25 cellular contexts compared by ENCODE assay signal in genomic region chr1:15449567-15449966, GRCh38. TPM values are rescaled to one million over a fixed set of nuclear protein-coding genes. Genes with fewer than 3 reads are reported as not detected.
A peak's percentile ranks its signal among the peaks of the same experiment; 100 is the strongest.
DNase-seq lines count a peak whose midpoint lies in the region; ATAC-seq, FAIRE-seq and TF ChIP-seq lines count a peak whose summit lies in the region.
"Had no signal": no experiment of that assay in that cellular context is flagged by ENCODE, and none has a peak within 500 bp of the region (broad histone marks: within the 10 kb centered on the region; RNA-seq: fewer than 3 reads in every experiment).

No MANE protein-coding gene starts in this region.

- H2AFZ ChIP-seq in IMR-90 (replicated peaks; ENCODE audit: low read length, poor library complexity) (peak overlapping the region; percentile 33), K562 (ENCODE audit: low read depth, low read length) (0 out of 2 replicates have a peak overlapping the region, but pooled peaks have one; percentile 46), neural progenitor cell (replicated peaks) (no peak overlapping the region)
- H2AFZ ChIP-seq: GM23248 had no signal

- H3K36me3 ChIP-seq in IMR-90 (ENCODE audit: control insufficient read depth, insufficient read depth, low read length) (no peaks in the 10 kb centered on the region), K562 (ENCODE audit: control insufficient read depth, insufficient read depth, low read length) (no peaks in the 10 kb centered on the region), neural progenitor cell (no peaks in the 10 kb centered on the region)

- TF ChIP-seq EP300 in K562 (IDR thresholded peaks at IDR 0.05; ENCODE audit: low read length), result no peak

- no peak overlapping the region for H4K91ac ChIP-seq in IMR-90 (ENCODE audit: insufficient read depth, low read depth, low read length)

- H3K4me2 ChIP-seq in IMR-90 (ENCODE audit: low read depth, low read length) (no peak overlapping the region), K562 (ENCODE audit: insufficient read depth, low read length) (no peak overlapping the region), neural progenitor cell (no peak overlapping the region)
- H3K4me2 ChIP-seq: A549 had no signal

- H3K4me1 Mint-ChIP-seq in neural progenitor cell, result peaks cover 2% of the 10 kb centered on the region
- H3K4me1 Mint-ChIP-seq in activated T-helper 2 cell treated with anti-CD3 and anti-CD28 coated beads, Interferon-gamma antibody, Interleukin-2, Interleukin-4, amounts not matched to agents 10 μg/mL and 5 μg/mL and 100 μg/mL, durations not matched to agents 14 hours and 24 hours and 36 hours (ENCODE audit: low read depth), result peaks cover 7% of the 10 kb centered on the region
- H3K4me1 Mint-ChIP-seq: H9 had no signal

- CTCF ChIA-PET in IMR-90 (lab: Yijun Ruan, JAX) (no interaction called here), K562 (lab: Yijun Ruan, JAX; ENCODE audit: low intra/inter-chr PET ratio) (no interaction called here)

- TF ChIP-seq POLR2A in IMR-90 (IDR thresholded peaks at IDR 0.05; ENCODE audit: low read depth, low read length) (no peak), K562 (conservative IDR thresholded peaks at IDR 0.05) (no peak)

- intact Hi-C loops in IMR-90 (cut with micrococcal nuclease), result no loop called here
- intact Hi-C loops in K562 (cut with micrococcal nuclease), result no loop called here
- intact Hi-C loops in activated T-helper 2 cell treated with anti-CD3 and anti-CD28 coated beads, Interferon-gamma antibody, Interleukin-2, Interleukin-4, amounts not matched to agents 10 μg/mL and 5 μg/mL and 100 μg/mL, durations not matched to agents 14 hours and 24 hours and 36 hours (cut with micrococcal nuclease), result no loop called here

- dilution Hi-C loops in IMR-90 (cut with HindIII; ENCODE audit: low sequenced_read_pairs, unreplicated experiment), result no loop called here

- no peak for TF ChIP-seq RAD21 in IMR-90 (IDR thresholded peaks at IDR 0.05; ENCODE audit: low read length)
- TF ChIP-seq RAD21 in K562 (CRISPR knock-in tag; conservative IDR thresholded peaks at IDR 0.05 in 1 of 2, IDR thresholded peaks at IDR 0.05 in 1 of 2), result no peak

- H3K4me3 ChIP-seq in IMR-90 (ENCODE audit: insufficient read depth, low read depth, low read length) (no peak overlapping the region), K562 (no peak overlapping the region), neural progenitor cell (no peak overlapping the region)
- H3K4me3 ChIP-seq: A549, GM12878, GM23248 had no signal

- H3K27me3 ChIP-seq in IMR-90 (ENCODE audit: control insufficient read depth, insufficient read depth, low read length), result peaks cover 16% of the 10 kb centered on the region; the same call in 1 of the 2 replicates
- no peaks in the 10 kb centered on the region for H3K27me3 ChIP-seq in K562 (ENCODE audit: control insufficient read depth in 2 of 2, insufficient read depth in 2 of 2, low read length in 2 of 2)
- H3K27me3 ChIP-seq in neural progenitor cell, result no peaks in the 10 kb centered on the region

- no TSS peak for BruUV-seq in IMR-90 (replicated peaks; lab: Mats Ljungman, UMichigan)
- BruUV-seq in K562 (replicated peaks; lab: Mats Ljungman, UMichigan), result no TSS peak

- 83% methylated on average over 1 of the region's 3 CpGs; no CpG with 5 or more reads in 1 of the 2 experiments for WGBS in IMR-90 (ENCODE audit: extremely low coverage in 2 of 2, insufficient read length in 1 of 2), 2 experiments
- 31% methylated on average over 3 of the region's 3 CpGs for WGBS in K562 (ENCODE audit: insufficient coverage, low coverage, missing lambda C conversion rate)

- no peak overlapping the region for H3K4ac ChIP-seq in IMR-90 (ENCODE audit: low read depth, low read length)

- H3K9me3 Mint-ChIP-seq in neural progenitor cell, result no peaks in the 10 kb centered on the region
- H3K9me3 Mint-ChIP-seq in activated T-helper 2 cell treated with anti-CD3 and anti-CD28 coated beads, Interferon-gamma antibody, Interleukin-2, Interleukin-4, amounts not matched to agents 10 μg/mL and 5 μg/mL and 100 μg/mL, durations not matched to agents 14 hours and 24 hours and 36 hours, result no peaks in the 10 kb centered on the region
- H3K9me3 Mint-ChIP-seq: CD4-positive, alpha-beta memory T cell had no signal

- H3K18ac ChIP-seq in IMR-90 (ENCODE audit: low read depth, low read length), result no peak overlapping the region

- H3K27ac Mint-ChIP-seq in neural progenitor cell, result peak overlapping the region; percentile 93
- H3K27ac Mint-ChIP-seq in activated T-helper 2 cell treated with anti-CD3 and anti-CD28 coated beads, Interferon-gamma antibody, Interleukin-2, Interleukin-4, amounts not matched to agents 10 μg/mL and 5 μg/mL and 100 μg/mL, durations not matched to agents 14 hours and 24 hours and 36 hours, result no peak overlapping the region

- no peaks in the 10 kb centered on the region for H3K79me1 ChIP-seq in IMR-90 (ENCODE audit: low read depth in 1 of 2, low read length in 2 of 2)

- H3K27ac ChIP-seq in IMR-90 (ENCODE audit: insufficient read depth, low read length) (no peak overlapping the region), K562 (ENCODE audit: extremely low read depth, low read depth, low read length) (no peak overlapping the region), neural progenitor cell (no peak overlapping the region)
- H3K27ac ChIP-seq: A549, GM23248 had no signal

- H3K79me2 ChIP-seq in K562 (ENCODE audit: control insufficient read depth, insufficient read depth, low read length) (no peaks in the 10 kb centered on the region), neural progenitor cell (ENCODE audit: low read depth) (no peaks in the 10 kb centered on the region)

- no peak overlapping the region for H2BK120ac ChIP-seq in IMR-90 (ENCODE audit: low read depth, low read length)

- no peak overlapping the region for H2AK5ac ChIP-seq in IMR-90 (ENCODE audit: low read depth, low read length)

- H3K9ac ChIP-seq in IMR-90 (ENCODE audit: low read depth, low read length), result no peak overlapping the region
- H3K9ac ChIP-seq in K562 (ENCODE audit: insufficient read depth in 1 of 2, low read depth in 2 of 2, low read length in 2 of 2), result 0 out of 4 replicates have a peak overlapping the region, but pooled peaks of 1 of the 2 experiments have one; percentile 21
- H3K9ac ChIP-seq in neural progenitor cell, result no peak overlapping the region
- H3K9ac ChIP-seq: GM23248 had no signal

- H2BK15ac ChIP-seq in IMR-90 (ENCODE audit: low read depth, low read length), result no peak overlapping the region

- DNase-seq in IMR-90, result no peak
- DNase-seq in K562 (ENCODE audit: extremely low read depth in 1 of 4, low spot score in 3 of 4), result peak in 1 of 4 experiments; percentile 8
- DNase-seq in neural progenitor cell (ENCODE audit: low spot score), result no peak
- no peak for DNase-seq in activated T-helper 2 cell treated with anti-CD3 and anti-CD28 coated beads, Interferon-gamma antibody, Interleukin-2, Interleukin-4, amounts not matched to agents 10 μg/mL and 5 μg/mL and 100 μg/mL, durations not matched to agents 14 hours and 24 hours and 36 hours (ENCODE audit: low spot score)
- no peak for DNase-seq in mesenteric fat pad (ENCODE audit: low spot score)
- DNase-seq in activated effector memory CD4-positive, alpha-beta T cell treated with anti-CD3 and anti-CD28 coated beads, Interleukin-2, amount 50 U/mL, for 16 hours, result no peak
- DNase-seq: 8988T; ACHN; AML-193; C1 segment of cervical spinal cord; Caco-2; CD4-positive, alpha-beta memory T cell; DMS153; DMS79; EL; GDM1; GM23248; H9 had no signal

- 0 out of 2 replicates have a peak, but pooled peaks cover 4% of the 10 kb centered on the region for H3K4me1 ChIP-seq in IMR-90 (ENCODE audit: control insufficient read depth, insufficient read depth, low read length)
- peaks cover 2 to 7% of the 10 kb centered on the region in 2 experiments; a peak in 4 of 5 replicates for H3K4me1 ChIP-seq in K562 (replicated peaks in 1 of 2; ENCODE audit: control insufficient read depth in 2 of 2, insufficient read depth in 2 of 2, low read length in 2 of 2)
- no peaks in the 10 kb centered on the region for H3K4me1 ChIP-seq in neural progenitor cell
- H3K4me1 ChIP-seq: Caco-2 had no signal

- H4K5ac ChIP-seq in IMR-90 (ENCODE audit: low read depth, low read length), result no peak overlapping the region

- H3K23ac ChIP-seq in IMR-90 (ENCODE audit: low read depth, low read length), result no peak overlapping the region

- no peaks in the 10 kb centered on the region for H3K36me3 Mint-ChIP-seq in neural progenitor cell
- no peaks in the 10 kb centered on the region for H3K36me3 Mint-ChIP-seq in activated T-helper 2 cell treated with anti-CD3 and anti-CD28 coated beads, Interferon-gamma antibody, Interleukin-2, Interleukin-4, amounts not matched to agents 10 μg/mL and 5 μg/mL and 100 μg/mL, durations not matched to agents 14 hours and 24 hours and 36 hours (ENCODE audit: low read depth)
- H3K36me3 Mint-ChIP-seq: CD4-positive, alpha-beta memory T cell had no signal

- peaks cover 18% of the 10 kb centered on the region for H3K27me3 Mint-ChIP-seq in neural progenitor cell (ENCODE audit: insufficient read depth, low read depth)
- H3K27me3 Mint-ChIP-seq in activated T-helper 2 cell treated with anti-CD3 and anti-CD28 coated beads, Interferon-gamma antibody, Interleukin-2, Interleukin-4, amounts not matched to agents 10 μg/mL and 5 μg/mL and 100 μg/mL, durations not matched to agents 14 hours and 24 hours and 36 hours (ENCODE audit: low read depth), result peaks cover 14% of the 10 kb centered on the region

- peaks cover 4% of the 10 kb centered on the region for H3K9me3 ChIP-seq in IMR-90 (ENCODE audit: control insufficient read depth, insufficient read depth, low read length)
- H3K9me3 ChIP-seq in K562 (replicated peaks; ENCODE audit: control insufficient read depth, insufficient read depth, low read depth, low read length), result no peaks in the 10 kb centered on the region
- H3K9me3 ChIP-seq in neural progenitor cell (ENCODE audit: low read depth), result no peaks in the 10 kb centered on the region
- H3K9me3 ChIP-seq: A549, Caco-2 had no signal

- ATAC-seq in IMR-90 (ENCODE audit: low read depth), result no peak
- ATAC-seq in K562, result peak; percentile 60
- ATAC-seq in HG03196 (IDR thresholded peaks at IDR 0.05; ENCODE audit: unreplicated experiment), result no peak
- ATAC-seq: A549, GM12878, HCT116 had no signal

- no peak overlapping the region for H3K56ac ChIP-seq in IMR-90 (ENCODE audit: extremely low read depth, insufficient read depth, low read length)

- H3K14ac ChIP-seq in IMR-90 (replicated peaks; ENCODE audit: low read depth, low read length), result no peak overlapping the region

- H3F3A ChIP-seq in neural progenitor cell (ENCODE audit: low read depth), result no peaks in the 10 kb centered on the region

- TF ChIP-seq CTCF in IMR-90 (conservative IDR thresholded peaks at IDR 0.05; ENCODE audit: low read depth, low read length), result no peak
- no peak for TF ChIP-seq CTCF in K562 (IDR thresholded peaks at IDR 0.05 in 2 of 3, conservative IDR thresholded peaks at IDR 0.05 in 1 of 3; ENCODE audit: insufficient read depth in 2 of 3, low read depth in 1 of 3, low read length in 3 of 3)
- no peak for TF ChIP-seq CTCF in neural progenitor cell (IDR thresholded peaks at IDR 0.05)

- H2BK20ac ChIP-seq in IMR-90 (ENCODE audit: low read depth, low read length), result no peak overlapping the region

- no peaks in the 10 kb centered on the region for H3K9me1 ChIP-seq in IMR-90 (ENCODE audit: insufficient read depth, low read length)
- no peaks in the 10 kb centered on the region for H3K9me1 ChIP-seq in K562 (ENCODE audit: control insufficient read depth, insufficient read depth, low read length)

- H4K20me1 ChIP-seq in IMR-90 (ENCODE audit: insufficient read depth, low read length) (no peaks in the 10 kb centered on the region), K562 (replicated peaks; ENCODE audit: control insufficient read depth, insufficient read depth, low read length) (no peaks in the 10 kb centered on the region), neural progenitor cell (ENCODE audit: low read depth) (no peaks in the 10 kb centered on the region)

- in situ Hi-C loops in IMR-90 (cut with MboI; ENCODE audit: low sequenced_read_pairs) (no loop called here), K562 (cut with MboI) (no loop called here)

- no peak overlapping the region for H2BK5ac ChIP-seq in IMR-90 (ENCODE audit: low read depth, low read length, poor library complexity, severe bottlenecking)

- FAIRE-seq in K562 (lab: Jason Lieb, UNC), result no peak
- FAIRE-seq: A549, GM12878, GM19239 had no signal

- H2AK9ac ChIP-seq in IMR-90 (replicated peaks; ENCODE audit: low read depth, low read length, poor library complexity), result peak overlapping the region; percentile 71

- no peak overlapping the region for H3K4me3 Mint-ChIP-seq in neural progenitor cell
- no peak overlapping the region for H3K4me3 Mint-ChIP-seq in activated T-helper 2 cell treated with anti-CD3 and anti-CD28 coated beads, Interferon-gamma antibody, Interleukin-2, Interleukin-4, amounts not matched to agents 10 μg/mL and 5 μg/mL and 100 μg/mL, durations not matched to agents 14 hours and 24 hours and 36 hours (ENCODE audit: low read depth)
- H3K4me3 Mint-ChIP-seq: CD4-positive, alpha-beta memory T cell; H9 had no signal

- H4K8ac ChIP-seq in IMR-90 (ENCODE audit: low read depth in 2 of 2, low read length in 2 of 2), result no peak overlapping the region

- POLR2A ChIA-PET in IMR-90 (lab: Charles Lee; ENCODE audit: unreplicated experiment) (no interaction called here), K562 (lab: Yijun Ruan, JAX) (interaction anchor here (1.1 kb wide), 1 partner anchor 31 kb away, joined by 3 read pairs; no protein-coding TSS in a partner anchor)

RNA-seq across cellular contexts. Expression of gene CELA2A, which starts 7.0 kb away (rescaled TPM):
- not detected in 2 replicates for total RNA-seq in IMR-90 (2012; rRNA removed)
- not detected in 2 replicates for polyA plus RNA-seq in IMR-90 (2012; rRNA removed)
- not detected in 2 replicates for polyA plus RNA-seq in IMR-90 (2012; cell fraction: cytosol; rRNA removed)
- not detected in 2 replicates for polyA plus RNA-seq in IMR-90 (2012; cell fraction: nucleus; rRNA removed; ENCODE audit: low replicate concordance)
- not detected in 2 replicates for total RNA-seq in K562 (2011; cell fraction: chromatin; rRNA removed; ENCODE audit: low replicate concordance)
- not detected in 2 replicates for total RNA-seq in K562 (2011; cell fraction: nucleolus; rRNA removed)
- total RNA-seq in K562 (2011; cell fraction: nucleoplasm; rRNA removed), result not detected in 2 replicates
- not detected in 2 replicates for total RNA-seq in K562 (2014; rRNA removed)
- not detected in 2 replicates for total RNA-seq in K562 (2014; rRNA removed; fragmentation: Illumina TruSeq; extraction: Trizol)
- total RNA-seq in K562 (2015; rRNA removed; fragmentation: Illumina TruSeq; extraction: Trizol), result not detected in 2 replicates
- 0.47 and 0.62 TPM in 2 replicates for total RNA-seq in K562 (2021)
- not detected in 2 replicates for polyA plus RNA-seq in K562 (2011; rRNA removed)
- polyA plus RNA-seq in K562 (2011; cell fraction: cytosol; rRNA removed), result not detected in 2 replicates
- polyA plus RNA-seq in K562 (2011; cell fraction: nucleus; rRNA removed), result 0.17 TPM in 1 of 2 replicates, not detected in the other
- polyA plus RNA-seq in K562 (2012), result 0.30 TPM in 1 of 2 replicates, not detected in the other
- polyA plus RNA-seq in K562 (2014; fragmentation: Illumina TruSeq; extraction: Trizol), result not detected in 2 replicates
- polyA plus RNA-seq in K562 (2014; fragmentation: Nextera tagmentation; extraction: Ambion mirVana), result not detected
- not detected in 2 replicates for polyA plus RNA-seq in K562 (2014; rRNA removed)
- polyA minus RNA-seq in K562 (2011; rRNA and poly(A)+ RNA removed), result not detected in 2 replicates
- not detected in 2 replicates for polyA minus RNA-seq in K562 (2011; cell fraction: cytosol; rRNA and poly(A)+ RNA removed)
- polyA minus RNA-seq in K562 (2011; cell fraction: nucleus; rRNA and poly(A)+ RNA removed), result not detected in 2 replicates
- total RNA-seq in neural progenitor cell (ENCODE audit: low replicate concordance), result not detected in 2 replicates
- total RNA-seq in activated T-helper 2 cell treated with anti-CD3 and anti-CD28 coated beads, Interferon-gamma antibody, Interleukin-2, Interleukin-4, amounts not matched to agents 10 μg/mL and 5 μg/mL and 100 μg/mL, durations not matched to agents 14 hours and 24 hours and 36 hours, result not detected in 2 replicates
- total RNA-seq in mesenteric fat pad, result 0.74 TPM
- total RNA-seq: Caco-2; CD4-positive, alpha-beta memory T cell; GM23248; H4; H9 had no signal
- polyA plus RNA-seq: A549; BJ; CD4-positive, alpha-beta memory T cell; GM12878; GM23248 had no signal

RNA-seq across cellular contexts. Expression of gene CTRC, which starts 11.3 kb away (rescaled TPM):
- total RNA-seq in IMR-90 (2012; rRNA removed) (not detected in 2 replicates), K562 (2014; rRNA removed) (not detected in 2 replicates), K562 (2014; rRNA removed; fragmentation: Illumina TruSeq; extraction: Trizol) (not detected in 2 replicates), K562 (2015; rRNA removed; fragmentation: Illumina TruSeq; extraction: Trizol) (not detected in 2 replicates), K562 (2021) (0.84 and 1.2 TPM in 2 replicates), neural progenitor cell (ENCODE audit: low replicate concordance) (not detected in 2 replicates), mesenteric fat pad (1.5 TPM)
- polyA plus RNA-seq in IMR-90 (2012; rRNA removed) (not detected in 2 replicates), K562 (2011; rRNA removed) (not detected in 2 replicates), K562 (2014; fragmentation: Illumina TruSeq; extraction: Trizol) (not detected in 2 replicates), K562 (2014; fragmentation: Nextera tagmentation; extraction: Ambion mirVana) (not detected), K562 (2014; rRNA removed) (not detected in 2 replicates)
- not detected in 2 replicates for polyA plus RNA-seq in IMR-90 (2012; cell fraction: cytosol; rRNA removed)
- 0.86 and 1.7 TPM in 2 replicates for polyA plus RNA-seq in IMR-90 (2012; cell fraction: nucleus; rRNA removed; ENCODE audit: low replicate concordance)
- total RNA-seq in K562 (2011; cell fraction: chromatin; rRNA removed; ENCODE audit: low replicate concordance), result not detected in 2 replicates
- total RNA-seq in K562 (2011; cell fraction: nucleolus; rRNA removed), result not detected in 2 replicates
- not detected in 2 replicates for total RNA-seq in K562 (2011; cell fraction: nucleoplasm; rRNA removed)
- not detected in 2 replicates for polyA plus RNA-seq in K562 (2011; cell fraction: cytosol; rRNA removed)
- polyA plus RNA-seq in K562 (2011; cell fraction: nucleus; rRNA removed), result not detected in 2 replicates
- 0.03 and 0.12 TPM in 2 replicates for polyA plus RNA-seq in K562 (2012)
- polyA minus RNA-seq in K562 (2011; rRNA and poly(A)+ RNA removed), result not detected in 2 replicates
- not detected in 2 replicates for polyA minus RNA-seq in K562 (2011; cell fraction: cytosol; rRNA and poly(A)+ RNA removed)
- polyA minus RNA-seq in K562 (2011; cell fraction: nucleus; rRNA and poly(A)+ RNA removed), result not detected in 2 replicates
- 0.34 and 0.64 TPM in 2 replicates for total RNA-seq in activated T-helper 2 cell treated with anti-CD3 and anti-CD28 coated beads, Interferon-gamma antibody, Interleukin-2, Interleukin-4, amounts not matched to agents 10 μg/mL and 5 μg/mL and 100 μg/mL, durations not matched to agents 14 hours and 24 hours and 36 hours
- total RNA-seq: Caco-2, GM23248, H9 had no signal
- polyA plus RNA-seq: BJ; CD4-positive, alpha-beta memory T cell; GM23248 had no signal

RNA-seq across cellular contexts. Expression of gene CELA2B, which starts 26.3 kb away (rescaled TPM):
- total RNA-seq in IMR-90 (2012; rRNA removed) (not detected in 2 replicates), K562 (2014; rRNA removed) (2.1 TPM in 1 of 2 replicates, not detected in the other), K562 (2014; rRNA removed; fragmentation: Illumina TruSeq; extraction: Trizol) (not detected in 2 replicates), K562 (2015; rRNA removed; fragmentation: Illumina TruSeq; extraction: Trizol) (not detected in 2 replicates), K562 (2021) (0.40 and 0.51 TPM in 2 replicates), neural progenitor cell (ENCODE audit: low replicate concordance) (not detected in 2 replicates), mesenteric fat pad (not detected)
- polyA plus RNA-seq in IMR-90 (2012; rRNA removed) (not detected in 2 replicates), K562 (2011; rRNA removed) (not detected in 2 replicates), K562 (2014; fragmentation: Illumina TruSeq; extraction: Trizol) (not detected in 2 replicates), K562 (2014; fragmentation: Nextera tagmentation; extraction: Ambion mirVana) (under 1 TPM in 1 of 2 experiments, not detected in 1; 0.25 TPM), K562 (2014; rRNA removed) (0.25 and 0.39 TPM in 2 replicates)
- 0.05 TPM in 1 of 2 replicates, not detected in the other for polyA plus RNA-seq in IMR-90 (2012; cell fraction: cytosol; rRNA removed)
- not detected in 2 replicates for polyA plus RNA-seq in IMR-90 (2012; cell fraction: nucleus; rRNA removed; ENCODE audit: low replicate concordance)
- total RNA-seq in K562 (2011; cell fraction: chromatin; rRNA removed; ENCODE audit: low replicate concordance), result not detected in 2 replicates
- total RNA-seq in K562 (2011; cell fraction: nucleolus; rRNA removed), result not detected in 2 replicates
- not detected in 2 replicates for total RNA-seq in K562 (2011; cell fraction: nucleoplasm; rRNA removed)
- polyA plus RNA-seq in K562 (2011; cell fraction: cytosol; rRNA removed), result 0.31 TPM in 1 of 2 replicates, not detected in the other
- not detected in 2 replicates for polyA plus RNA-seq in K562 (2011; cell fraction: nucleus; rRNA removed)
- polyA plus RNA-seq in K562 (2012), result 0.28 TPM in 1 of 2 replicates, not detected in the other
- polyA minus RNA-seq in K562 (2011; rRNA and poly(A)+ RNA removed), result 0.28 TPM in 1 of 2 replicates, not detected in the other
- not detected in 2 replicates for polyA minus RNA-seq in K562 (2011; cell fraction: cytosol; rRNA and poly(A)+ RNA removed)
- polyA minus RNA-seq in K562 (2011; cell fraction: nucleus; rRNA and poly(A)+ RNA removed), result not detected in 2 replicates
- not detected in 2 replicates for total RNA-seq in activated T-helper 2 cell treated with anti-CD3 and anti-CD28 coated beads, Interferon-gamma antibody, Interleukin-2, Interleukin-4, amounts not matched to agents 10 μg/mL and 5 μg/mL and 100 μg/mL, durations not matched to agents 14 hours and 24 hours and 36 hours
- total RNA-seq: Caco-2; CD4-positive, alpha-beta memory T cell; GM12878; GM23248; H4; H9 had no signal
- polyA plus RNA-seq: A549; BJ; CD4-positive, alpha-beta memory T cell; GM12878; GM23248 had no signal

RNA-seq across cellular contexts. Expression of gene EFHD2, which starts 39.9 kb away (rescaled TPM):
- total RNA-seq in IMR-90 (2012; rRNA removed) (22.6 and 23.1 TPM in 2 replicates), K562 (2014; rRNA removed) (53.6 and 62.9 TPM in 2 replicates), K562 (2014; rRNA removed; fragmentation: Illumina TruSeq; extraction: Trizol) (8.6 and 8.8 TPM in 2 replicates), K562 (2015; rRNA removed; fragmentation: Illumina TruSeq; extraction: Trizol) (25.2 and 27.9 TPM in 2 replicates), K562 (2021) (64.3 and 70.0 TPM in 2 replicates), neural progenitor cell (ENCODE audit: low replicate concordance) (6.5 and 14.5 TPM in 2 replicates), mesenteric fat pad (52.4 TPM)
- polyA plus RNA-seq in IMR-90 (2012; rRNA removed) (58.9 and 72.7 TPM in 2 replicates), K562 (2011; rRNA removed) (19.7 and 22.8 TPM in 2 replicates), K562 (2014; fragmentation: Illumina TruSeq; extraction: Trizol) (26.1 and 40.7 TPM in 2 replicates), K562 (2014; fragmentation: Nextera tagmentation; extraction: Ambion mirVana) (1 to 10 TPM; 1.7 to 1.8 TPM), K562 (2014; rRNA removed) (62.3 and 73.5 TPM in 2 replicates)
- 59.0 and 96.1 TPM in 2 replicates for polyA plus RNA-seq in IMR-90 (2012; cell fraction: cytosol; rRNA removed)
- polyA plus RNA-seq in IMR-90 (2012; cell fraction: nucleus; rRNA removed; ENCODE audit: low replicate concordance), result 77.3 and 108 TPM in 2 replicates
- total RNA-seq in K562 (2011; cell fraction: chromatin; rRNA removed; ENCODE audit: low replicate concordance), result 5.8 and 18.8 TPM in 2 replicates
- total RNA-seq in K562 (2011; cell fraction: nucleolus; rRNA removed), result 14.5 and 18.0 TPM in 2 replicates
- total RNA-seq in K562 (2011; cell fraction: nucleoplasm; rRNA removed), result 10.8 and 14.2 TPM in 2 replicates
- 25.0 and 52.4 TPM in 2 replicates for polyA plus RNA-seq in K562 (2011; cell fraction: cytosol; rRNA removed)
- polyA plus RNA-seq in K562 (2011; cell fraction: nucleus; rRNA removed), result 15.0 and 24.5 TPM in 2 replicates
- polyA plus RNA-seq in K562 (2012), result 38.1 and 44.7 TPM in 2 replicates
- polyA minus RNA-seq in K562 (2011; rRNA and poly(A)+ RNA removed), result 5.5 and 6.9 TPM in 2 replicates
- polyA minus RNA-seq in K562 (2011; cell fraction: cytosol; rRNA and poly(A)+ RNA removed), result 16.4 and 20.5 TPM in 2 replicates
- polyA minus RNA-seq in K562 (2011; cell fraction: nucleus; rRNA and poly(A)+ RNA removed), result 4.4 and 5.1 TPM in 2 replicates
- total RNA-seq in activated T-helper 2 cell treated with anti-CD3 and anti-CD28 coated beads, Interferon-gamma antibody, Interleukin-2, Interleukin-4, amounts not matched to agents 10 μg/mL and 5 μg/mL and 100 μg/mL, durations not matched to agents 14 hours and 24 hours and 36 hours, result 82.4 and 85.2 TPM in 2 replicates
